In the genomic region with DNA sequence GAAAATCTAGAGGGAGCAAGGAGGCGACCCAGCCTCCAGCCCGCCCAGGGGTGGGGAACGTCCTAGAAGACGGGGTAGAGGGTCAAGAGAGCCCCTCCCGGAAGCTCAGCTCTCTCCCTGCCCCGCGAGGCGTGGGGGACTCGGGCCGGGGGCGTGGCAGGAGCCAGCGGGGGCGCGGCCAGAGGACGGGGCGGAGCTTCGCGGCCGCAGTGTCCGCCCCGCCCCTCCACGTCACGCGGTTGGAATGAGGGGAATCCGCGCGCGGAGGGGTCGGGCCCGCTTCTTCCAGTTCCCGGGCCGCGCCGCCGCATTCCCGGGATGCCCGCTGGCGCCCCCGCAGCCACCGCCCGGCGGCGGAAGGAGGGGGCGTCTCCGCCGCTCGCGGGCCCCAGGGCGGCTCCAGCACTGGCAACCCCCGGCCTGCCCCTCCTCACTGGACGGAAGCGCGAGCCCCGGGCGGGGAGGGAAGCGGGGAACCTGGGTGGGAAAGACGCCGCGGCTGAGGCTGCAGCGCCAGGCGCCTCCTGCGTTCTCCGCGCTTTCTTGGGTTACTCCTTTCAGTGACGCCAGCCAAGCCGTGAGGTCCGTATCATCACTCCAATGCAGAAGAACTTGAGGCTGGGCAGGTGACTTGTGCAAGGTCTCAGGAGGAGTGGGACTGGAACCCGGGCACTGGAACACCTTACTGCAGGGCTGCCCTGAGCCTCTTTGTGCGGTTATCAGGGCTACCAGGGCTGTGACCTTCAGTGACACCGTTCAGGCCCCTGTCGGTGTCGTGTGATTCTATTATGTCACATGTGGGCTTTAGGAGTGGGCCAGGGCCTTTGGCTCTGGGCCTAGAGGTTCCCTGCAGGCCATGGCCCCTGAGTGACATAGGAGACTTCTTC, we compare ENCODE assay signal across 8 cellular contexts. TPM values are rescaled to one million over a fixed set of nuclear protein-coding genes. Genes with fewer than 3 reads are reported as not detected.
DNase-seq lines count a peak whose midpoint lies in the region; ATAC-seq and TF ChIP-seq lines count a peak whose summit lies in the region.

No MANE protein-coding gene starts in this region.

- peaks cover 2% of the 10 kb centered on the region; the same call in 1 of the 2 replicates for H3K36me3 ChIP-seq in DOHH2 (ENCODE audit: control insufficient read depth, low read length)

- H3K79me2 ChIP-seq in DOHH2 (ENCODE audit: control insufficient read depth, low read length) = peaks cover 2% of the 10 kb centered on the region; the same call in 1 of the 2 replicates

- DNase-seq in RKO (ENCODE audit: low spot score) = peak; percentile 86
- DNase-seq in activated naive CD4-positive, alpha-beta T cell (lab: John Stamatoyannopoulos, UW) = peak in 3 of 4 experiments; percentile 19 to 59 (median 26)
- peak; percentile 90 for DNase-seq in fibroblast of villous mesenchyme (ENCODE audit: low read depth)

- peak overlapping the region; percentile 86 to 87 (median 86) for H3K4me3 Mint-ChIP-seq in nephron
- peak overlapping the region; percentile 77 for H3K4me3 Mint-ChIP-seq in stimulated activated naive CD8-positive, alpha-beta T cell treated with anti-CD3 and anti-CD28 coated beads, Interleukin-15, Interleukin-2, amounts not matched to agents 100 ng/mL and 50 ng/mL, for 24 hours

- H3K4me2 ChIP-seq in DOHH2 (ENCODE audit: low read length) = peak overlapping the region; percentile 94

- H4K20me1 ChIP-seq in DOHH2 (ENCODE audit: control insufficient read depth, insufficient read depth, low read depth, low read length) = no peaks in the 10 kb centered on the region

- H3K9me2 ChIP-seq in DOHH2 (replicated peaks; ENCODE audit: control insufficient read depth, low read length) = no peaks in the 10 kb centered on the region

- peaks cover 12% of the 10 kb centered on the region for H3K27me3 ChIP-seq in DOHH2 (ENCODE audit: control insufficient read depth, low read length)

- no peaks in the 10 kb centered on the region for H3K9me3 ChIP-seq in DOHH2 (ENCODE audit: control insufficient read depth, insufficient read depth, low read length)

- ATAC-seq in HG02798 (IDR thresholded peaks at IDR 0.05; ENCODE audit: poor library complexity, unreplicated experiment) (peak; percentile 51), HG03565 (IDR thresholded peaks at IDR 0.05; ENCODE audit: unreplicated experiment) (no peak)

- no peaks in the 10 kb centered on the region for H3K9me3 Mint-ChIP-seq in nephron
- no peaks in the 10 kb centered on the region for H3K9me3 Mint-ChIP-seq in stimulated activated naive CD8-positive, alpha-beta T cell treated with anti-CD3 and anti-CD28 coated beads, Interleukin-15, Interleukin-2, amounts not matched to agents 100 ng/mL and 50 ng/mL, for 24 hours

- peak overlapping the region; percentile 73 to 86 (median 79) for H3K27ac Mint-ChIP-seq in nephron
- no peak overlapping the region for H3K27ac Mint-ChIP-seq in stimulated activated naive CD8-positive, alpha-beta T cell treated with anti-CD3 and anti-CD28 coated beads, Interleukin-15, Interleukin-2, amounts not matched to agents 100 ng/mL and 50 ng/mL, for 24 hours

- TF ChIP-seq CTCF in DOHH2 (IDR thresholded peaks at IDR 0.05; ENCODE audit: low read depth, low read length, poor library complexity, severe bottlenecking) (no peak), fibroblast of villous mesenchyme (IDR thresholded peaks at IDR 0.05; ENCODE audit: insufficient read depth, low read depth, low read length) (no peak), nephron (IDR thresholded peaks at IDR 0.05; ENCODE audit: unreplicated experiment in 3 of 3) (no peak)

- peak overlapping the region; percentile 84 for H3K27ac ChIP-seq in DOHH2 (ENCODE audit: low read depth, low read length)

- peaks cover 19% of the 10 kb centered on the region for H3F3A ChIP-seq in DOHH2 (ENCODE audit: control insufficient read depth, insufficient read depth)

- H3K36me3 Mint-ChIP-seq in nephron (ENCODE audit: low read depth) = peaks cover 3% of the 10 kb centered on the region
- H3K36me3 Mint-ChIP-seq in stimulated activated naive CD8-positive, alpha-beta T cell treated with anti-CD3 and anti-CD28 coated beads, Interleukin-15, Interleukin-2, amounts not matched to agents 100 ng/mL and 50 ng/mL, for 24 hours (ENCODE audit: low read depth) = no peaks in the 10 kb centered on the region

- peak overlapping the region; percentile 82 for H3K4me3 ChIP-seq in DOHH2 (ENCODE audit: low read length)
- H3K4me3 ChIP-seq in fibroblast of villous mesenchyme (ENCODE audit: low read depth, low read length) = peak overlapping the region; percentile 59

- H3K27me3 Mint-ChIP-seq in nephron (ENCODE audit: low read depth) = no peaks in the 10 kb centered on the region
- H3K27me3 Mint-ChIP-seq in stimulated activated naive CD8-positive, alpha-beta T cell treated with anti-CD3 and anti-CD28 coated beads, Interleukin-15, Interleukin-2, amounts not matched to agents 100 ng/mL and 50 ng/mL, for 24 hours = no peaks in the 10 kb centered on the region

- peaks cover 26% of the 10 kb centered on the region for H3K4me1 Mint-ChIP-seq in nephron
- H3K4me1 Mint-ChIP-seq in stimulated activated naive CD8-positive, alpha-beta T cell treated with anti-CD3 and anti-CD28 coated beads, Interleukin-15, Interleukin-2, amounts not matched to agents 100 ng/mL and 50 ng/mL, for 24 hours (ENCODE audit: low read depth) = peaks cover 38% of the 10 kb centered on the region

- peaks cover 74% of the 10 kb centered on the region for H3K4me1 ChIP-seq in DOHH2 (ENCODE audit: control insufficient read depth, low read length)

RNA-seq across cellular contexts. Expression of gene MYO1C, which starts 4.3 kb away (rescaled TPM):
- total RNA-seq in fibroblast of villous mesenchyme = 227 and 267 TPM in 2 replicates

RNA-seq across cellular contexts. Expression of gene INPP5K, which starts 28.2 kb away (rescaled TPM):
- total RNA-seq in fibroblast of villous mesenchyme = 19.9 and 23.5 TPM in 2 replicates

RNA-seq across cellular contexts. Expression of gene CRK, which starts 32.1 kb away (rescaled TPM):
- 99.5 and 149 TPM in 2 replicates for total RNA-seq in fibroblast of villous mesenchyme

Comparison
In these comparisons a context has a peak if more than half of its experiments do, and no peak if none do; other contexts are left out.
1. DNase-seq: peak in every context shown above with its lines; median percentile 90 in fibroblast of villous mesenchyme; 86 in RKO; 26 in activated naive CD4-positive, alpha-beta T cell.